ENCODE assay signal across 1 cellular context in genomic region chr14:32202941-32203882, GRCh38.
TF ChIP-seq lines count a peak whose summit lies in the region.

RNU6-8 (minus strand) TSS chr14:32203269.

TF ChIP-seq in K562, 482 proteins besides CTCF, POLR2A, EP300 and RAD21 (continued from another document and continues in another):
- TF ChIP-seq RNF2 (IDR thresholded peaks at IDR 0.05) (no peak), XRCC4 (IDR thresholded peaks at IDR 0.05; ENCODE audit: extremely low read depth, insufficient read depth, insufficient read length) (no peak), NELFE (IDR thresholded peaks at IDR 0.05; ENCODE audit: insufficient read depth, insufficient read length) (no peak), YBX1 (IDR thresholded peaks at IDR 0.05) (no peak), ZBED1 (IDR thresholded peaks at IDR 0.05) (no peak), FIP1L1 (IDR thresholded peaks at IDR 0.05; ENCODE audit: low read depth, low read length, poor library complexity, severe bottlenecking) (no peak), RCOR1 (IDR thresholded peaks at IDR 0.05; ENCODE audit: borderline replicate concordance in 1 of 2, low read depth in 2 of 2, low read length in 2 of 2) (no peak), STAT6 (CRISPR knock-in tag; IDR thresholded peaks at IDR 0.05) (no peak), HINFP (tag; conservative IDR thresholded peaks at IDR 0.05; ENCODE audit: low read depth) (no peak), TAF1 (IDR thresholded peaks at IDR 0.05; ENCODE audit: control insufficient read depth, extremely low read depth, insufficient read depth, low read length, severe bottlenecking) (no peak), ZNF316 (IDR thresholded peaks at IDR 0.05) (peak; percentile 24; the same call in 1 of the 2 replicates), GABPB1 (CRISPR knock-in tag; IDR thresholded peaks at IDR 0.05) (no peak), DIDO1 (tag; IDR thresholded peaks at IDR 0.05; ENCODE audit: low read depth) (no peak), ZBTB49 (CRISPR knock-in tag; IDR thresholded peaks at IDR 0.05; ENCODE audit: borderline replicate concordance) (no peak), ZC3H11A (IDR thresholded peaks at IDR 0.05; ENCODE audit: low read depth, low read length) (no peak), KAT8 (IDR thresholded peaks at IDR 0.05; ENCODE audit: low read depth) (no peak), ARID1B (IDR thresholded peaks at IDR 0.05) (no peak), PCBP1 (IDR thresholded peaks at IDR 0.05; ENCODE audit: low read depth, low read length, poor library complexity, severe bottlenecking) (no peak), USF2 (CRISPR knock-in tag; IDR thresholded peaks at IDR 0.05) (no peak), RREB1 (CRISPR knock-in tag; IDR thresholded peaks at IDR 0.05) (no peak), TCF7 (IDR thresholded peaks at IDR 0.05; ENCODE audit: borderline replicate concordance) (no peak), PHF20 (IDR thresholded peaks at IDR 0.05; ENCODE audit: partially characterized antibody) (peak; percentile 18), CCAR2 (IDR thresholded peaks at IDR 0.05; ENCODE audit: low read depth, low read length) (no peak), TFE3 (CRISPR knock-in tag; IDR thresholded peaks at IDR 0.05) (no peak), POU5F1 (IDR thresholded peaks at IDR 0.05; ENCODE audit: borderline replicate concordance, low read depth, low read length, partially characterized antibody) (no peak), ZNF707 (CRISPR knock-in tag; conservative IDR thresholded peaks at IDR 0.05) (no peak), KDM4B (IDR thresholded peaks at IDR 0.05; ENCODE audit: borderline replicate concordance in 2 of 2, low read depth in 1 of 2) (no peak), CBX1 (IDR thresholded peaks at IDR 0.05; ENCODE audit: low read depth) (no peak), MYNN (IDR thresholded peaks at IDR 0.05) (no peak), MYNN (CRISPR knock-in tag; IDR thresholded peaks at IDR 0.05) (no peak), ZNF830 (CRISPR knock-in tag; IDR thresholded peaks at IDR 0.05) (no peak), ZBTB12 (CRISPR knock-in tag; IDR thresholded peaks at IDR 0.05) (no peak), ID3 (CRISPR knock-in tag; IDR thresholded peaks at IDR 0.05) (no peak), ID3 (tag; IDR thresholded peaks at IDR 0.05) (no peak), BRF2 (IDR thresholded peaks at IDR 0.05; ENCODE audit: borderline replicate concordance, insufficient read depth, insufficient read length) (peak; percentile 74), ZNF76 (CRISPR knock-in tag; IDR thresholded peaks at IDR 0.05; ENCODE audit: borderline replicate concordance) (no peak), TRIM28 (IDR thresholded peaks at IDR 0.05) (no peak), ZNF324 (CRISPR knock-in tag; IDR thresholded peaks at IDR 0.05) (no peak), ARNT (IDR thresholded peaks at IDR 0.05) (no peak), ZNF263 (CRISPR knock-in tag; IDR thresholded peaks at IDR 0.05; ENCODE audit: borderline replicate concordance) (no peak), BRCA1 (IDR thresholded peaks at IDR 0.05) (no peak), BRCA1 (CRISPR knock-in tag; IDR thresholded peaks at IDR 0.05) (no peak), ZNF408 (CRISPR knock-in tag; IDR thresholded peaks at IDR 0.05; ENCODE audit: low read depth) (no peak), HDAC6 (IDR thresholded peaks at IDR 0.05; ENCODE audit: low read depth, low read length) (no peak), ZNF511 (CRISPR knock-in tag; IDR thresholded peaks at IDR 0.05) (no peak), NEUROD1 (IDR thresholded peaks at IDR 0.05; ENCODE audit: borderline replicate concordance, low read depth, low read length, partially characterized antibody) (no peak), ZNF174 (CRISPR knock-in tag; IDR thresholded peaks at IDR 0.05) (no peak), ZNF717 (CRISPR knock-in tag; IDR thresholded peaks at IDR 0.05) (no peak), ZNF668 (CRISPR knock-in tag; IDR thresholded peaks at IDR 0.05) (no peak)
